ENCODE assay signal across 8 cellular contexts in genomic region chr4:148717988-148718387, GRCh38.
"Had no signal": no experiment of that assay in that cellular context is flagged by ENCODE, and none has a peak within 500 bp of the region (broad histone marks: within the 10 kb centered on the region; RNA-seq: fewer than 3 reads in every experiment).

No MANE protein-coding gene starts in this region.

- H3K27ac ChIP-seq: GM23248, HL-60 had no signal

- H3K4me1 ChIP-seq: HAP-1 had no signal

- ATAC-seq: HCT116, HepG2 had no signal

- H3K4me3 ChIP-seq: GM23248, HAP-1 had no signal

- H3K36me3 ChIP-seq: HAP-1 had no signal

- DNase-seq: GM23248, GOT3, H7, HFFc6 had no signal

- H3K9me3 ChIP-seq: HAP-1 had no signal
